In the genomic region with DNA sequence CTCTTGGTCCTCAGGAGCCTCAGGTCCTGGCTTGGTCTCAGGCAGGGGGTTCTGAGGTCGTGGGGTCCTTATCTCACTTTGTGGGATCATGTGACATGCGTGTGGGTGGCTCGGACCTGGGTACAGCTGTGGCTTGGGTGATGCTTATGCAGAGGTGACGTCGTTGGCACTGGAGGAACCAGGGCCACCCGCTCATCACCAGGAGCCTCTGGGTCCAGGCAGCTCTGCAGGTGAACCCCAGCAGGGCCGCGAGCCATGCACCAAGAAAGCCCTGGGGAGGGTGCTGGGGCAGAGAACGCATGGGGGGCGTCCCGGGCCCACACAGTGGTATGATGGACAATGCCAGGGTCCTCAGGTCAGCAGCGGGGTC, we compare ENCODE assay signal across 16 cellular contexts. TPM values are rescaled to one million over a fixed set of nuclear protein-coding genes. Genes with fewer than 3 reads are reported as not detected.
DNase-seq lines count a peak whose midpoint lies in the region; TF ChIP-seq lines count a peak whose summit lies in the region.
"Had no signal": no experiment of that assay in that cellular context is flagged by ENCODE, and none has a peak within 500 bp of the region (broad histone marks: within the 10 kb centered on the region; RNA-seq: fewer than 3 reads in every experiment).

No MANE protein-coding gene starts in this region.

- TF ChIP-seq CTCF in Loucy (conservative IDR thresholded peaks at IDR 0.05; ENCODE audit: low read length) = no peak
- no peak for TF ChIP-seq CTCF in dorsolateral prefrontal cortex (IDR thresholded peaks at IDR 0.05 in 54 of 56, conservative IDR thresholded peaks at IDR 0.05 in 2 of 56; ENCODE audit: low read depth in 1 of 56, partially characterized antibody in 56 of 56)
- no peak for TF ChIP-seq CTCF in spleen (IDR thresholded peaks at IDR 0.05 in 8 of 11, conservative IDR thresholded peaks at IDR 0.05 in 3 of 11)

- WGBS in spleen, 5 donors = 86 to 92% (median 90%) methylated on average over 10 to 12 of the region's 12 CpGs

- no peaks in the 10 kb centered on the region for H3K36me3 ChIP-seq in Loucy (ENCODE audit: insufficient read depth, low read length)
- H3K36me3 ChIP-seq in spleen = peaks cover 0 to 14% (median under 1%) of the 10 kb centered on the region in 6 donors
- H3K36me3 ChIP-seq: gastrocnemius medialis had no signal

- no peaks in the 10 kb centered on the region for H4K20me1 ChIP-seq in Loucy (ENCODE audit: insufficient read depth, low read length, poor library complexity, severe bottlenecking)

- H3K4me1 ChIP-seq in Loucy (ENCODE audit: insufficient read depth, low read length, poor library complexity, severe bottlenecking) (peaks cover 14% of the 10 kb centered on the region), spleen (peaks cover 3 to 34% (median 19%) of the 10 kb centered on the region in 6 donors)

- peaks cover 13% of the 10 kb centered on the region; the same call in 1 of the 2 replicates for H3K79me2 ChIP-seq in Loucy (ENCODE audit: insufficient read depth, low read length)

- intact Hi-C loops in dorsolateral prefrontal cortex (cut with DNase I) (no loop called here), posterior vena cava (cut with DNase I) (no loop called here), spleen (cut with DNase I; ENCODE audit: low total_unique reads) (no loop called here)

- H3K36me3 Mint-ChIP-seq in activated T-cell treated with anti-CD3 and anti-CD28 coated beads, Interleukin-2, amount 50 U/mL, for 24 hours (ENCODE audit: low read depth) = peaks cover 23% of the 10 kb centered on the region

- in situ Hi-C loops in G401 (cut with HindIII; ENCODE audit: low sequenced_read_pairs) = no loop called here

- H3K4me1 Mint-ChIP-seq in activated T-cell treated with anti-CD3 and anti-CD28 coated beads, Interleukin-2, amount 50 U/mL, for 24 hours (ENCODE audit: low read depth) = peaks cover 22% of the 10 kb centered on the region

- H3K4me3 ChIP-seq in Loucy (ENCODE audit: low read length, poor library complexity, severe bottlenecking) (peak overlapping the region; percentile 96), dorsolateral prefrontal cortex (no peak overlapping the region), spleen (no peak overlapping the region)
- H3K4me3 ChIP-seq: cardiac muscle cell, gastrocnemius medialis, mucosa of descending colon, upper lobe of left lung had no signal

- H3K27ac Mint-ChIP-seq in activated T-cell treated with anti-CD3 and anti-CD28 coated beads, Interleukin-2, amount 50 U/mL, for 24 hours = peak overlapping the region; percentile 52
- H3K27ac Mint-ChIP-seq: T-helper 1 cell treated with Interleukin-12 subunit alpha and Interleukin-12 subunit beta and Interleukin-4 antibody, amounts not matched to agents 30 μg/mL and 1 μg/mL, for 36 hours had no signal

- H3F3A ChIP-seq in Loucy (ENCODE audit: low read depth) = no peaks in the 10 kb centered on the region

- no peak for DNase-seq in activated T-cell treated with anti-CD3 and anti-CD28 coated beads, Interleukin-2, amount 50 U/mL, for 24 hours
- DNase-seq in activated T-cell treated with anti-CD3 and anti-CD28 coated beads, Interleukin-2, amount 50 U/mL, for 48 hours = no peak
- DNase-seq in dorsolateral prefrontal cortex (no peak), posterior vena cava (ENCODE audit: low spot score) (peak; percentile 41), G401 (ENCODE audit: low spot score) (no peak), spleen (no peak), UCSD-AML1 (lab: John Stamatoyannopoulos, UW; ENCODE audit: unreplicated experiment) (no peak)
- DNase-seq: GF-D8, NCI-H2081 treated with DMSO at 0.1 percent for 48 hours, RPMI8226 had no signal

- H3K27me3 Mint-ChIP-seq in activated T-cell treated with anti-CD3 and anti-CD28 coated beads, Interleukin-2, amount 50 U/mL, for 24 hours = no peaks in the 10 kb centered on the region

- H3K9ac ChIP-seq in Loucy (ENCODE audit: low read depth, low read length, poor library complexity, severe bottlenecking) = peak overlapping the region; percentile 95

- H3K9me3 Mint-ChIP-seq in activated T-cell treated with anti-CD3 and anti-CD28 coated beads, Interleukin-2, amount 50 U/mL, for 24 hours = no peaks in the 10 kb centered on the region

- H3K27ac ChIP-seq in dorsolateral prefrontal cortex (peak overlapping the region in 55 of 59 donors; percentile 13 to 93 (median 77)), spleen (no peak overlapping the region)
- H3K27ac ChIP-seq: cardiac muscle cell, gastrocnemius medialis, upper lobe of left lung had no signal

- H3K27me3 ChIP-seq in Loucy (ENCODE audit: insufficient read depth, low read length, poor library complexity, severe bottlenecking) = no peaks in the 10 kb centered on the region
- no peaks in the 10 kb centered on the region for H3K27me3 ChIP-seq in dorsolateral prefrontal cortex
- no peaks in the 10 kb centered on the region for H3K27me3 ChIP-seq in spleen (replicated peaks in 1 of 7)
- H3K27me3 ChIP-seq: cardiac muscle cell, upper lobe of left lung had no signal

- peak overlapping the region; percentile 86 for H3K4me2 ChIP-seq in Loucy (ENCODE audit: low read depth, low read length, poor library complexity, severe bottlenecking)

- no peak for TF ChIP-seq POLR2A in spleen (IDR thresholded peaks at IDR 0.05)

- H3K9me2 ChIP-seq in Loucy (replicated peaks; ENCODE audit: low read depth, low read length) = no peaks in the 10 kb centered on the region

- no peak overlapping the region for H2AFZ ChIP-seq in Loucy (ENCODE audit: low read length)

- H3K9me3 ChIP-seq in Loucy (ENCODE audit: insufficient read depth, low read depth, low read length) (no peaks in the 10 kb centered on the region), spleen (no peaks in the 10 kb centered on the region)
- H3K9me3 ChIP-seq: gastrocnemius medialis, mucosa of descending colon, upper lobe of left lung had no signal

- peak overlapping the region; percentile 83 for H3K4me3 Mint-ChIP-seq in activated T-cell treated with anti-CD3 and anti-CD28 coated beads, Interleukin-2, amount 50 U/mL, for 24 hours

RNA-seq across cellular contexts. Expression of a gene that starts 8.7 kb away (rescaled TPM):
- total RNA-seq in dorsolateral prefrontal cortex (100 to 1,000 TPM; 167 to 373 (median 261) TPM), posterior vena cava (100 to 1,000 TPM; 180 to 237 TPM), spleen (100 to 1,000 TPM in 4 of 7 donors, 10 to 100 TPM in 3; 51.7 to 187 (median 160) TPM)
- total RNA-seq in G401 (2014; rRNA removed; shearing (Covaris generic)) = 245 and 376 TPM in 2 replicates
- 100 to 1,000 TPM; 444 to 497 (median 461) TPM for polyA plus RNA-seq in spleen

RNA-seq across cellular contexts. Expression of a gene that starts 9.0 kb away (rescaled TPM):
- total RNA-seq in dorsolateral prefrontal cortex (10 to 100 TPM in 92 of 120 experiments, 1 to 10 TPM in 28; 5.0 to 32.6 (median 13.8) TPM), posterior vena cava (10 to 100 TPM in 1 of 2 donors, 1 to 10 TPM in 1; 7.9 to 12.4 TPM), spleen (10 to 100 TPM in 6 of 7 donors, 1 to 10 TPM in 1; 9.2 to 28.2 (median 14.6) TPM)
- total RNA-seq in G401 (2014; rRNA removed; shearing (Covaris generic)) = 4.5 and 7.4 TPM in 2 replicates
- 10 to 100 TPM; 18.9 to 32.6 (median 20.0) TPM for polyA plus RNA-seq in spleen

RNA-seq across cellular contexts. Expression of a gene that starts 23.6 kb away (rescaled TPM):
- total RNA-seq in dorsolateral prefrontal cortex = 10 to 100 TPM in 10 of 120 experiments, 1 to 10 TPM in 110; 2.7 to 12.4 (median 5.8) TPM
- total RNA-seq in posterior vena cava = 10 to 100 TPM in 1 of 2 donors, 1 to 10 TPM in 1; 9.3 to 10.4 TPM
- total RNA-seq in G401 (2014; rRNA removed; shearing (Covaris generic)) = not detected in 2 replicates
- 10 to 100 TPM; 11.2 to 28.8 (median 21.2) TPM for total RNA-seq in spleen
- 10 to 100 TPM in 2 of 3 donors, 1 to 10 TPM in 1; 5.6 to 19.3 (median 11.7) TPM for polyA plus RNA-seq in spleen

RNA-seq across cellular contexts. Expression of a gene that starts 40.0 kb away (rescaled TPM):
- total RNA-seq in dorsolateral prefrontal cortex (10 to 100 TPM in 116 of 120 experiments, 1 to 10 TPM in 4; 6.4 to 96.3 (median 26.0) TPM), posterior vena cava (1 to 10 TPM; 1.4 to 3.7 TPM), spleen (10 to 100 TPM in 6 of 7 donors, 1 to 10 TPM in 1; 10.0 to 19.8 (median 15.8) TPM)
- total RNA-seq in G401 (2014; rRNA removed; shearing (Covaris generic)) = 1.0 TPM in 1 of 2 replicates, not detected in the other
- polyA plus RNA-seq in spleen = 1 to 10 TPM; 4.4 to 7.7 (median 6.1) TPM
- total RNA-seq: gastrocnemius medialis had no signal

RNA-seq across cellular contexts. Expression of a gene that starts 40.3 kb away (rescaled TPM):
- 10 to 100 TPM; 32.0 to 54.7 (median 45.0) TPM for total RNA-seq in dorsolateral prefrontal cortex
- total RNA-seq in posterior vena cava = 10 to 100 TPM; 25.6 to 35.8 TPM
- total RNA-seq in G401 (2014; rRNA removed; shearing (Covaris generic)) = 27.1 and 34.1 TPM in 2 replicates
- total RNA-seq in spleen = 100 to 1,000 TPM in 1 of 7 donors, 10 to 100 TPM in 6; 52.0 to 102 (median 80.3) TPM
- polyA plus RNA-seq in spleen = 10 to 100 TPM; 29.7 to 84.2 (median 53.3) TPM

Comparison
In these comparisons a context has a peak if more than half of its experiments do, and no peak if none do; other contexts are left out.
1. H3K27ac ChIP-seq: peak in dorsolateral prefrontal cortex (55 of 59); none in spleen (0 of 8).